Comparison of ENCODE assay signal across 1 cellular context in the genomic region with DNA sequence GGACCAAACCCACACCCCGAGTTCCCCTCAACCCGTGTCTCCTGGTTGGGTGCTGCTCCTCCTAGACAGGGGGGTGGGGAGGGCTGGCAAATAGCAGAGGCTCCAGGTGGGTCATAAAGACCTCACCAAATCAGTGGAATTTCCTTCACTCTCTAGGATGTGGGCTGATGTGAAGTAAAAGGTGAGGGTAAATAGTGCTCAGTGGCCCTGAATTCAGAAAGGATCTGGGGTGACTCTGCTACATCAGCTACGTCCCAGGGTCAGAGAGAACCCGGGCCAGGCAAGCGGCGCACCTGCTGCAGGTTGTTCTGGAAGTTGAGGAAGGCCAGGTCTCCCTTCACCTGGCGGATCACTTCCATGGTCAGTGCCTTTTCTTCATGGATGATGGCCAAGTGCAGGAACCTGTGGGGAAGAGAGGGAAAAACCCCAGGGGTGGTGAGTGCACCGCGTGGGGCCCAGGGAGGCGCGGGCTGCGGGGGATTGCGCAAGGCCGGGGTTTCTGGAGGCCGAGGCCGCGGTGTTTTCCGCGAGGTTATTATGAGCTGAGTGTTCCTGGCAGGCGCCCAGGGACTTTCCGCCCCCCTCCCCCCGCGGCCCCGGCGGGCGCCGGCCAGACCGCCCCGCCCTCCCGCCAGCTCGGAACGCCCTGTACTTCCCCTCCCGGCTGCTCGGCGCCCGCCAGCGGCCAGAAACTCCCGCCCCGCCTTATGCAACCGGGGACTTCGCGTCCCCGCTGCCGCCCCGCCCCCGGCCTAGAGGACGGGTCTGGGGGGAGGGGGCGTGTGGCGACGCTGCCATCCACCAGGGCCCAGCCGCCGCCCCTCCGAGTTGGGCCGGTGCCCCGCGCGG.
TF ChIP-seq lines count a peak whose summit lies in the region.

No MANE protein-coding gene starts in this region.

TF ChIP-seq in HepG2, 621 proteins besides CTCF, POLR2A, EP300 and RAD21 (continued from another document and continues in another):
- TF ChIP-seq, protein P1, sequence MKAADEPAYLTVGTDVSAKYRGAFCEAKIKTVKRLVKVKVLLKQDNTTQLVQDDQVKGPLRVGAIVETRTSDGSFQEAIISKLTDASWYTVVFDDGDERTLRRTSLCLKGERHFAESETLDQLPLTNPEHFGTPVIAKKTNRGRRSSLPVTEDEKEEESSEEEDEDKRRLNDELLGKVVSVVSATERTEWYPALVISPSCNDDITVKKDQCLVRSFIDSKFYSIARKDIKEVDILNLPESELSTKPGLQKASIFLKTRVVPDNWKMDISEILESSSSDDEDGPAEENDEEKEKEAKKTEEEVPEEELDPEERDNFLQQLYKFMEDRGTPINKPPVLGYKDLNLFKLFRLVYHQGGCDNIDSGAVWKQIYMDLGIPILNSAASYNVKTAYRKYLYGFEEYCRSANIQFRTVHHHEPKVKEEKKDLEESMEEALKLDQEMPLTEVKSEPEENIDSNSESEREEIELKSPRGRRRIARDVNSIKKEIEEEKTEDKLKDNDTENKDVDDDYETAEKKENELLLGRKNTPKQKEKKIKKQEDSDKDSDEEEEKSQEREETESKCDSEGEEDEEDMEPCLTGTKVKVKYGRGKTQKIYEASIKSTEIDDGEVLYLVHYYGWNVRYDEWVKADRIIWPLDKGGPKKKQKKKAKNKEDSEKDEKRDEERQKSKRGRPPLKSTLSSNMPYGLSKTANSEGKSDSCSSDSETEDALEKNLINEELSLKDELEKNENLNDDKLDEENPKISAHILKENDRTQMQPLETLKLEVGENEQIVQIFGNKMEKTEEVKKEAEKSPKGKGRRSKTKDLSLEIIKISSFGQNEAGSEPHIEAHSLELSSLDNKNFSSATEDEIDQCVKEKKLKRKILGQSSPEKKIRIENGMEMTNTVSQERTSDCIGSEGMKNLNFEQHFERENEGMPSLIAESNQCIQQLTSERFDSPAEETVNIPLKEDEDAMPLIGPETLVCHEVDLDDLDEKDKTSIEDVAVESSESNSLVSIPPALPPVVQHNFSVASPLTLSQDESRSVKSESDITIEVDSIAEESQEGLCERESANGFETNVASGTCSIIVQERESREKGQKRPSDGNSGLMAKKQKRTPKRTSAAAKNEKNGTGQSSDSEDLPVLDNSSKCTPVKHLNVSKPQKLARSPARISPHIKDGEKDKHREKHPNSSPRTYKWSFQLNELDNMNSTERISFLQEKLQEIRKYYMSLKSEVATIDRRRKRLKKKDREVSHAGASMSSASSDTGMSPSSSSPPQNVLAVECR (CRISPR knock-in tag; IDR thresholded peaks at IDR 0.05; ENCODE audit: borderline replicate concordance), result peak; percentile 95
- TF ChIP-seq, protein P2, sequence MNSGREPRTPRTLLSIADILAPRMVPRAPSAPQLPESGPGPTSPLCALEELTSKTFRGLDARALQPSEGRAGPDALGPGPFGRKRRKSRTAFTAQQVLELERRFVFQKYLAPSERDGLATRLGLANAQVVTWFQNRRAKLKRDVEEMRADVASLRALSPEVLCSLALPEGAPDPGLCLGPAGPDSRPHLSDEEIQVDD (CRISPR knock-in tag; IDR thresholded peaks at IDR 0.05; ENCODE audit: borderline replicate concordance), result no peak; the same call in 1 of the 2 replicates
- TF ChIP-seq, protein P3, sequence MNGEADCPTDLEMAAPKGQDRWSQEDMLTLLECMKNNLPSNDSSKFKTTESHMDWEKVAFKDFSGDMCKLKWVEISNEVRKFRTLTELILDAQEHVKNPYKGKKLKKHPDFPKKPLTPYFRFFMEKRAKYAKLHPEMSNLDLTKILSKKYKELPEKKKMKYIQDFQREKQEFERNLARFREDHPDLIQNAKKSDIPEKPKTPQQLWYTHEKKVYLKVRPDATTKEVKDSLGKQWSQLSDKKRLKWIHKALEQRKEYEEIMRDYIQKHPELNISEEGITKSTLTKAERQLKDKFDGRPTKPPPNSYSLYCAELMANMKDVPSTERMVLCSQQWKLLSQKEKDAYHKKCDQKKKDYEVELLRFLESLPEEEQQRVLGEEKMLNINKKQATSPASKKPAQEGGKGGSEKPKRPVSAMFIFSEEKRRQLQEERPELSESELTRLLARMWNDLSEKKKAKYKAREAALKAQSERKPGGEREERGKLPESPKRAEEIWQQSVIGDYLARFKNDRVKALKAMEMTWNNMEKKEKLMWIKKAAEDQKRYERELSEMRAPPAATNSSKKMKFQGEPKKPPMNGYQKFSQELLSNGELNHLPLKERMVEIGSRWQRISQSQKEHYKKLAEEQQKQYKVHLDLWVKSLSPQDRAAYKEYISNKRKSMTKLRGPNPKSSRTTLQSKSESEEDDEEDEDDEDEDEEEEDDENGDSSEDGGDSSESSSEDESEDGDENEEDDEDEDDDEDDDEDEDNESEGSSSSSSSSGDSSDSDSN (CRISPR knock-in tag; IDR thresholded peaks at IDR 0.05), result peak; percentile 81
- TF ChIP-seq BHLHE40 (IDR thresholded peaks at IDR 0.05; ENCODE audit: low read length) (no peak; the same call in 1 of the 2 replicates), ZNF451 (CRISPR knock-in tag; IDR thresholded peaks at IDR 0.05) (peak; percentile 92), ZBTB20 (CRISPR knock-in tag; IDR thresholded peaks at IDR 0.05; ENCODE audit: borderline replicate concordance, low read depth) (peak; percentile 98), ARHGAP35 (CRISPR knock-in tag; IDR thresholded peaks at IDR 0.05; ENCODE audit: borderline replicate concordance) (peak; percentile 97), MLLT10 (CRISPR knock-in tag; IDR thresholded peaks at IDR 0.05) (0 out of 2 replicates have a peak, but pooled peaks have one; percentile 69), GLI4 (CRISPR knock-in tag; IDR thresholded peaks at IDR 0.05; ENCODE audit: borderline replicate concordance) (peak; percentile 89; the same call in 1 of the 2 replicates), MIXL1 (CRISPR knock-in tag; IDR thresholded peaks at IDR 0.05) (peak; percentile 93), ATAD3A (CRISPR knock-in tag; IDR thresholded peaks at IDR 0.05) (no peak), ZNF672 (CRISPR knock-in tag; IDR thresholded peaks at IDR 0.05) (no peak), ZC3H4 (CRISPR knock-in tag; IDR thresholded peaks at IDR 0.05; ENCODE audit: borderline replicate concordance) (peak; percentile 79; the same call in 1 of the 2 replicates), ZNF777 (CRISPR knock-in tag; IDR thresholded peaks at IDR 0.05) (peak; percentile 57; the same call in 1 of the 2 replicates), ZNF570 (CRISPR knock-in tag; IDR thresholded peaks at IDR 0.05; ENCODE audit: borderline replicate concordance) (no peak; the same call in 1 of the 2 replicates), ZNF768 (CRISPR knock-in tag; IDR thresholded peaks at IDR 0.05) (peak; percentile 86), HNRNPH1 (optimal IDR thresholded peaks at IDR 0.05; ENCODE audit: low read depth, low read length) (no peak), ZNF225 (CRISPR knock-in tag; IDR thresholded peaks at IDR 0.05) (peak; percentile 81; the same call in 1 of the 2 replicates), XRCC5 (optimal IDR thresholded peaks at IDR 0.05; ENCODE audit: low read length) (no peak), KLF6 (CRISPR knock-in tag; IDR thresholded peaks at IDR 0.05) (peak; percentile 99), ZFP36 (IDR thresholded peaks at IDR 0.05; ENCODE audit: borderline replicate concordance, low read depth, low read length, partially characterized antibody) (no peak), ZFP1 (CRISPR knock-in tag; IDR thresholded peaks at IDR 0.05) (peak; percentile 98), ESRRA (CRISPR knock-in tag; IDR thresholded peaks at IDR 0.05; ENCODE audit: low read depth) (peak; percentile 94), SALL2 (CRISPR knock-in tag; IDR thresholded peaks at IDR 0.05) (peak; percentile 78; the same call in 1 of the 2 replicates), SMARCE1 (IDR thresholded peaks at IDR 0.05; ENCODE audit: borderline replicate concordance) (no peak), ZNF891 (CRISPR knock-in tag; IDR thresholded peaks at IDR 0.05) (peak; percentile 92; the same call in 1 of the 2 replicates), ZNF326 (CRISPR knock-in tag; IDR thresholded peaks at IDR 0.05; ENCODE audit: borderline replicate concordance) (0 out of 2 replicates have a peak, but pooled peaks have one; percentile 52), KDM2A (CRISPR knock-in tag; IDR thresholded peaks at IDR 0.05; ENCODE audit: borderline replicate concordance, low read depth) (peak; percentile 98), ZNF230 (CRISPR knock-in tag; IDR thresholded peaks at IDR 0.05) (peak; percentile 98), ZZZ3 (CRISPR knock-in tag; IDR thresholded peaks at IDR 0.05; ENCODE audit: borderline replicate concordance) (peak; percentile 97), CENPX (CRISPR knock-in tag; IDR thresholded peaks at IDR 0.05) (no peak), FOXJ3 (CRISPR knock-in tag; IDR thresholded peaks at IDR 0.05; ENCODE audit: borderline replicate concordance) (peak; percentile 95), RFXANK (CRISPR knock-in tag; IDR thresholded peaks at IDR 0.05) (no peak), FLYWCH1 (CRISPR knock-in tag; IDR thresholded peaks at IDR 0.05) (peak; percentile 95), ZNF615 (CRISPR knock-in tag; IDR thresholded peaks at IDR 0.05; ENCODE audit: borderline replicate concordance) (peak; percentile 63), ZNF20 (CRISPR knock-in tag; IDR thresholded peaks at IDR 0.05) (peak; percentile 97), SP140L (CRISPR knock-in tag; IDR thresholded peaks at IDR 0.05; ENCODE audit: borderline replicate concordance) (peak; percentile 93; the same call in 1 of the 2 replicates), HOXA3 (CRISPR knock-in tag; IDR thresholded peaks at IDR 0.05) (peak; percentile 98), ZNF331 (CRISPR knock-in tag; IDR thresholded peaks at IDR 0.05) (peak; percentile 95), ATF7 (IDR thresholded peaks at IDR 0.05) (0 out of 2 replicates have a peak, but pooled peaks have one; percentile 25), ATF7 (CRISPR knock-in tag; IDR thresholded peaks at IDR 0.05) (peak; percentile 95), SALL1 (CRISPR knock-in tag; IDR thresholded peaks at IDR 0.05) (peak; percentile 100), U2AF2 (IDR thresholded peaks at IDR 0.05; ENCODE audit: low read depth, low read length) (no peak), BRD4 (CRISPR knock-in tag; IDR thresholded peaks at IDR 0.05) (peak; percentile 87), POLR2AphosphoS2 (IDR thresholded peaks at IDR 0.05; ENCODE audit: low read depth, low read length) (peak; percentile 36; the same call in 1 of the 2 replicates), PPARG (CRISPR knock-in tag; conservative IDR thresholded peaks at IDR 0.05) (peak; percentile 96), TAF15 (IDR thresholded peaks at IDR 0.05; ENCODE audit: low read depth, low read length, poor library complexity, severe bottlenecking) (no peak), TP53 (CRISPR knock-in tag; conservative IDR thresholded peaks at IDR 0.05) (peak; percentile 94), KDM1A (CRISPR knock-in tag; IDR thresholded peaks at IDR 0.05) (peak; percentile 88), MATR3 (CRISPR knock-in tag; IDR thresholded peaks at IDR 0.05) (no peak), ZNF773 (CRISPR knock-in tag; IDR thresholded peaks at IDR 0.05; ENCODE audit: borderline replicate concordance) (peak; percentile 38), SIN3A (IDR thresholded peaks at IDR 0.05; ENCODE audit: borderline replicate concordance, low read depth, low read length) (peak; percentile 95), ZSCAN29 (CRISPR knock-in tag; conservative IDR thresholded peaks at IDR 0.05) (no peak; the same call in none of the 2 replicates), AKAP8 (CRISPR knock-in tag; IDR thresholded peaks at IDR 0.05) (peak; percentile 97)
- TF ChIP-seq, protein P4, sequence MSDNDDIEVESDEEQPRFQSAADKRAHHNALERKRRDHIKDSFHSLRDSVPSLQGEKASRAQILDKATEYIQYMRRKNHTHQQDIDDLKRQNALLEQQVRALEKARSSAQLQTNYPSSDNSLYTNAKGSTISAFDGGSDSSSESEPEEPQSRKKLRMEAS (IDR thresholded peaks at IDR 0.05), result no peak
- TF ChIP-seq, protein P5, sequence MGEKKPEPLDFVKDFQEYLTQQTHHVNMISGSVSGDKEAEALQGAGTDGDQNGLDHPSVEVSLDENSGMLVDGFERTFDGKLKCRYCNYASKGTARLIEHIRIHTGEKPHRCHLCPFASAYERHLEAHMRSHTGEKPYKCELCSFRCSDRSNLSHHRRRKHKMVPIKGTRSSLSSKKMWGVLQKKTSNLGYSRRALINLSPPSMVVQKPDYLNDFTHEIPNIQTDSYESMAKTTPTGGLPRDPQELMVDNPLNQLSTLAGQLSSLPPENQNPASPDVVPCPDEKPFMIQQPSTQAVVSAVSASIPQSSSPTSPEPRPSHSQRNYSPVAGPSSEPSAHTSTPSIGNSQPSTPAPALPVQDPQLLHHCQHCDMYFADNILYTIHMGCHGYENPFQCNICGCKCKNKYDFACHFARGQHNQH (CRISPR knock-in tag; IDR thresholded peaks at IDR 0.05), result peak; percentile 99
- TF ChIP-seq, protein P6, sequence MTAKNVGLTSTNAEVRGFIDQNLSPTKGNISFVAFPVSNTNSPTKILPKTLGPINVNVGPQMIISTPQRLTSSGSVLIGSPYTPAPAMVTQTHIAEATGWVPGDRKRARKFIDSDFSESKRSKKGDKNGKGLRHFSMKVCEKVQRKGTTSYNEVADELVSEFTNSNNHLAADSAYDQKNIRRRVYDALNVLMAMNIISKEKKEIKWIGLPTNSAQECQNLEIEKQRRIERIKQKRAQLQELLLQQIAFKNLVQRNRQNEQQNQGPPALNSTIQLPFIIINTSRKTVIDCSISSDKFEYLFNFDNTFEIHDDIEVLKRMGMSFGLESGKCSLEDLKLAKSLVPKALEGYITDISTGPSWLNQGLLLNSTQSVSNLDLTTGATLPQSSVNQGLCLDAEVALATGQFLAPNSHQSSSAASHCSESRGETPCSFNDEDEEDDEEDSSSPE (CRISPR knock-in tag; IDR thresholded peaks at IDR 0.05), result peak; percentile 97
- TF ChIP-seq, protein P7, sequence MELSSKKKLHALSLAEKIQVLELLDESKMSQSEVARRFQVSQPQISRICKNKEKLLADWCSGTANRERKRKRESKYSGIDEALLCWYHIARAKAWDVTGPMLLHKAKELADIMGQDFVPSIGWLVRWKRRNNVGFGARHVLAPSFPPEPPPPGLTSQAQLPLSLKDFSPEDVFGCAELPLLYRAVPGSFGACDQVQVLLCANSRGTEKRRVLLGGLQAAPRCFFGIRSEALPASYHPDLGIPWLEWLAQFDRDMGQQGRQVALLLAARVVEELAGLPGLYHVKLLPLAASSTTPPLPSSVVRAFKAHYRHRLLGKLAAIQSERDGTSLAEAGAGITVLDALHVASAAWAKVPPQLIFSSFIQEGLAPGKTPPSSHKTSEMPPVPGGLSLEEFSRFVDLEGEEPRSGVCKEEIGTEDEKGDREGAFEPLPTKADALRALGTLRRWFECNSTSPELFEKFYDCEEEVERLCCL (CRISPR knock-in tag; IDR thresholded peaks at IDR 0.05; ENCODE audit: borderline replicate concordance), result no peak
- TF ChIP-seq, protein P8, sequence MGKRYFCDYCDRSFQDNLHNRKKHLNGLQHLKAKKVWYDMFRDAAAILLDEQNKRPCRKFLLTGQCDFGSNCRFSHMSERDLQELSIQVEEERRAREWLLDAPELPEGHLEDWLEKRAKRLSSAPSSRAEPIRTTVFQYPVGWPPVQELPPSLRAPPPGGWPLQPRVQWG (CRISPR knock-in tag; IDR thresholded peaks at IDR 0.05; ENCODE audit: borderline replicate concordance, low read depth), result no peak
- TF ChIP-seq, protein P9, sequence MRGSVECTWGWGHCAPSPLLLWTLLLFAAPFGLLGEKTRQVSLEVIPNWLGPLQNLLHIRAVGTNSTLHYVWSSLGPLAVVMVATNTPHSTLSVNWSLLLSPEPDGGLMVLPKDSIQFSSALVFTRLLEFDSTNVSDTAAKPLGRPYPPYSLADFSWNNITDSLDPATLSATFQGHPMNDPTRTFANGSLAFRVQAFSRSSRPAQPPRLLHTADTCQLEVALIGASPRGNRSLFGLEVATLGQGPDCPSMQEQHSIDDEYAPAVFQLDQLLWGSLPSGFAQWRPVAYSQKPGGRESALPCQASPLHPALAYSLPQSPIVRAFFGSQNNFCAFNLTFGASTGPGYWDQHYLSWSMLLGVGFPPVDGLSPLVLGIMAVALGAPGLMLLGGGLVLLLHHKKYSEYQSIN (CRISPR knock-in tag; IDR thresholded peaks at IDR 0.05; ENCODE audit: borderline replicate concordance), result no peak
